Comparison of ENCODE assay signal across 27 cellular contexts in the genomic region with DNA sequence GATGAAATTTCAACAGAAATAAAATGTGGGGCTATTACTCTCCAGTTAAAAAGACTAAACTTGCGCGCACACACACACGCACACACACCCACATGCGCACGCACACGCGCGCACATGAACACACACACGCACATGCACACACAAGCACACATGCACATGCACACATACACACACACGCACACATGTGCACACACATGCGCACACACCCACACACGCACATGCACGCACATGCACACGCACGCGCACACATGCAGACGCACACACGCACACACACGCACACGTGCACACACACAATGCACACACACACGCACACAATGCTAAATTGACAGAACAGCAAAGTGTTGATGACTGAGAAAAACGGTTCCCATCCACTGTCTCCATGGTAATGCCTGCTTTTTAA.
"Had no signal": no experiment of that assay in that cellular context is flagged by ENCODE, and none has a peak within 500 bp of the region (broad histone marks: within the 10 kb centered on the region; RNA-seq: fewer than 3 reads in every experiment).

No MANE protein-coding gene starts in this region.

- DNase-seq: hypothalamus; immature natural killer cell; kidney; left colon; midbrain; mucosa of descending colon; naive thymus-derived CD4-positive, alpha-beta T cell; nucleus accumbens; pancreas; posterior cingulate gyrus; retina; right cardiac atrium; sigmoid colon; small intestine; spleen; stimulated activated CD4-positive, alpha-beta T cell treated with anti-CD3 and anti-CD28 coated beads, Interleukin-4, amount 100 ng/mL, for 24 hours; stimulated activated naive CD4-positive, alpha-beta T cell; tibial artery had no signal

- H3K27me3 ChIP-seq: left lung, pancreas, sigmoid colon, spleen, suprapubic skin, tibial artery, vagina had no signal

- H3K4me3 ChIP-seq: left lung, lung, mucosa of descending colon, pancreas, prostate gland, sigmoid colon, spleen, suprapubic skin, thoracic aorta, tibial artery, vagina had no signal

- H3K9me3 ChIP-seq: mucosa of descending colon, pancreas, prostate gland, sigmoid colon, suprapubic skin, thoracic aorta, tibial artery, vagina had no signal

- ATAC-seq: left colon; left lung; mucosa of descending colon; naive thymus-derived CD4-positive, alpha-beta T cell; natural killer cell treated with Interleukin-12 subunit alpha and Interleukin-12 subunit beta and Interleukin-15 and Interleukin-18, amount 100 ng/mL, for 72 hours; pancreas; right cardiac atrium; stimulated activated effector memory CD8-positive, alpha-beta T cell treated with anti-CD3 and anti-CD28 coated beads, Interleukin-12 subunit alpha, Interleukin-12 subunit beta, amount 100 ng/mL, for 72 hours had no signal

- H3K4me1 ChIP-seq: pancreas, prostate gland, spleen, suprapubic skin, vagina had no signal

- H3K27ac ChIP-seq: left lung, pancreas, prostate gland, sigmoid colon, spleen, suprapubic skin, thoracic aorta, tibial artery, vagina had no signal

- FAIRE-seq: islet of Langerhans, kidney, pancreas, small intestine had no signal

- H3K36me3 ChIP-seq: left lung, pancreas, prostate gland, sigmoid colon, spleen, suprapubic skin, thoracic aorta, tibial artery, vagina had no signal
